3 cellular contexts compared by ENCODE assay signal in genomic region chr22:42708393-42708792, GRCh38.
A peak's percentile ranks its signal among the peaks of the same experiment; 100 is the strongest.
TF ChIP-seq lines count a peak whose summit lies in the region.

No MANE protein-coding gene starts in this region.

TF ChIP-seq in HEK293, 187 proteins besides CTCF, POLR2A, EP300 and RAD21:
- peak; percentile 81 for TF ChIP-seq ZNF366 (tag by site-specific recombination; conservative IDR thresholded peaks at IDR 0.05)
- no peak for TF ChIP-seq ZNF48 (tag by site-specific recombination; IDR thresholded peaks at IDR 0.05)

TF ChIP-seq in K562, 482 proteins besides CTCF, POLR2A, EP300 and RAD21:
- TF ChIP-seq ZBTB2 (IDR thresholded peaks at IDR 0.05): no peak
- peak; percentile 43; the same call in 1 of the 2 replicates for TF ChIP-seq NFIC (IDR thresholded peaks at IDR 0.05)
TF ChIP-seq in K562: peak in this region for 1.

TF ChIP-seq in HEK293T, 16 proteins besides CTCF, POLR2A, EP300 and RAD21:
- no peak for TF ChIP-seq L3MBTL2 (conservative IDR thresholded peaks at IDR 0.05)
- TF ChIP-seq ARNT (IDR thresholded peaks at IDR 0.05): no peak
- no peak for TF ChIP-seq BHLHE40 (IDR thresholded peaks at IDR 0.05; ENCODE audit: borderline replicate concordance)
- TF ChIP-seq FOXK2 (IDR thresholded peaks at IDR 0.05): no peak
- no peak for TF ChIP-seq LEF1 (IDR thresholded peaks at IDR 0.05; ENCODE audit: borderline replicate concordance)
- TF ChIP-seq FOXA1 (IDR thresholded peaks at IDR 0.05): no peak
- no peak for TF ChIP-seq SP1 (IDR thresholded peaks at IDR 0.05)
- TF ChIP-seq TARDBP (IDR thresholded peaks at IDR 0.05): no peak
- TF ChIP-seq CTBP1 (IDR thresholded peaks at IDR 0.05; ENCODE audit: borderline replicate concordance): no peak
- no peak for TF ChIP-seq ELF4 (IDR thresholded peaks at IDR 0.05)
- no peak for TF ChIP-seq HDGF (IDR thresholded peaks at IDR 0.05; ENCODE audit: borderline replicate concordance)
- TF ChIP-seq SUZ12 (IDR thresholded peaks at IDR 0.05): no peak
- TF ChIP-seq PKNOX1 (IDR thresholded peaks at IDR 0.05): no peak
- no peak for TF ChIP-seq ZNF384 (IDR thresholded peaks at IDR 0.05)
TF ChIP-seq in HEK293T: peak in this region for 0.
